Comparison of ENCODE assay signal across 12 cellular contexts in the genomic region with DNA sequence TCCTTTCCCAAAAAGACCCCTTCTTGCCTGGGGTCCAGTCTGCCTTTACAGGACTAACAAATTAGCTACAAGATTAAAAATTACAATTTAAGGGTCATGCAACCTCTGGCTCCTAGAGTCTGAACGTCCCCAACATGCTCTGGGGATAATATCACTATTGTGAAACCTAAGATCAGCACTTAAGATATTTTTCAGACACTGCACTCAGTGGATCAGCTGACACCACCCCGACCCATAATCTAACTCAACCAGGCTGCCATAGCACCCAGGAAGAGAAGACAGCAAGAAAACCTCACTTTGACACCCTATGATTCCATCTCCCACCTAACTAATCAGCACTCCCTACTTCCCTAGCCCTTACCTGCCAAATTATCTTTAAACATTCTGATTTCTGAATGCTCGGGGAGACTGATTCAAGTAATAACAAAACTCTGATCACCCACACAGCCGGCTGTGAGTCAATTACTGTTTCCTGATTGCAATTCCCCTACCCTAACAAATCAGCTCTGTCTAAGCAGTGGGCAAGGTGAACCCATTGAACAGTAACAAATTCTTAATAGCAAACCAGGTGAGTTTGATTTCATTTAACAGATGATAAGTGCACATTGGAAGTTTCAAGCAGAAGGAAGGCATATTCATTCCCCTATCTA. TPM values are rescaled to one million over a fixed set of nuclear protein-coding genes. Genes with fewer than 3 reads are reported as not detected.
DNase-seq lines count a peak whose midpoint lies in the region; ATAC-seq lines count a peak whose summit lies in the region.
"Not testable (repeated sequence)": the region's sequence is repeated elsewhere in the genome, so short reads cannot be mapped to it uniquely, and the experiment has no call there.
"Had no signal": no experiment of that assay in that cellular context is flagged by ENCODE, and none has a peak within 500 bp of the region (broad histone marks: within the 10 kb centered on the region; RNA-seq: fewer than 3 reads in every experiment).

No MANE protein-coding gene starts in this region.

- H3K36me3 Mint-ChIP-seq in activated CD4-positive, alpha-beta memory T cell treated with anti-CD3 and anti-CD28 coated beads, Interleukin-2, amount 10 ng/mL, durations not matched to agents 7 days and 5 days (ENCODE audit: low read depth); activated T-cell treated with anti-CD3 and anti-CD28 coated beads, Interleukin-2, amount 50 U/mL, for 72 hours (ENCODE audit: insufficient read depth in 2 of 2); activated naive CD8-positive, alpha-beta T cell treated with anti-CD3 and anti-CD28 coated beads, Interleukin-2, amount 50 U/mL, for 24 hours (ENCODE audit: low read depth): not testable (repeated sequence)

- DNase-seq in activated CD4-positive, alpha-beta memory T cell treated with anti-CD3 and anti-CD28 coated beads, Interleukin-2, amount 10 ng/mL, durations not matched to agents 7 days and 5 days, result peak; percentile 36
- peak; percentile 37 for DNase-seq in activated T-cell treated with anti-CD3 and anti-CD28 coated beads, Interleukin-2, amount 50 U/mL, for 72 hours
- DNase-seq in activated naive CD8-positive, alpha-beta T cell treated with anti-CD3 and anti-CD28 coated beads, Interleukin-2, amount 50 U/mL, for 24 hours, result not testable (repeated sequence)
- DNase-seq in stimulated activated CD4-positive, alpha-beta T cell treated with anti-CD3 and anti-CD28 coated beads, Interleukin-15, amount 100 ng/mL, for 24 hours, result peak; percentile 57
- DNase-seq in stimulated activated CD8-positive, alpha-beta memory T cell treated with anti-CD3 and anti-CD28 coated beads, Interleukin-4, amount 100 ng/mL, for 48 hours, result peak; percentile 41

- not testable (repeated sequence) for H3K4me3 Mint-ChIP-seq in activated CD4-positive, alpha-beta memory T cell treated with anti-CD3 and anti-CD28 coated beads, Interleukin-2, amount 10 ng/mL, durations not matched to agents 7 days and 5 days; activated naive CD8-positive, alpha-beta T cell treated with anti-CD3 and anti-CD28 coated beads, Interleukin-2, amount 50 U/mL, for 24 hours
- peak overlapping the region; percentile 25 to 65 for H3K4me3 Mint-ChIP-seq in activated T-cell treated with anti-CD3 and anti-CD28 coated beads, Interleukin-2, amount 50 U/mL, for 72 hours

- not testable (repeated sequence) for H3K9me3 Mint-ChIP-seq in activated CD4-positive, alpha-beta memory T cell treated with anti-CD3 and anti-CD28 coated beads, Interleukin-2, amount 10 ng/mL, durations not matched to agents 7 days and 5 days; activated T-cell treated with anti-CD3 and anti-CD28 coated beads, Interleukin-2, amount 50 U/mL, for 72 hours; activated naive CD8-positive, alpha-beta T cell treated with anti-CD3 and anti-CD28 coated beads, Interleukin-2, amount 50 U/mL, for 24 hours

- ATAC-seq in GM18502 (IDR thresholded peaks at IDR 0.05; ENCODE audit: poor library complexity, unreplicated experiment) (peak; percentile 44), HG02870 (IDR thresholded peaks at IDR 0.05; ENCODE audit: unreplicated experiment) (peak; percentile 73), HG03565 (IDR thresholded peaks at IDR 0.05; ENCODE audit: unreplicated experiment) (peak; percentile 76)
- ATAC-seq in activated T-cell treated with anti-CD3 and anti-CD28 coated beads, Interleukin-2, amount 50 U/mL, for 72 hours (replicated peaks in 1 of 2), result peak; percentile 92 to 98
- ATAC-seq in activated naive CD8-positive, alpha-beta T cell treated with anti-CD3 and anti-CD28 coated beads, Interleukin-2, amount 50 U/mL, for 24 hours, result peak; percentile 80

- H3K27me3 Mint-ChIP-seq in activated CD4-positive, alpha-beta memory T cell treated with anti-CD3 and anti-CD28 coated beads, Interleukin-2, amount 10 ng/mL, durations not matched to agents 7 days and 5 days; activated naive CD8-positive, alpha-beta T cell treated with anti-CD3 and anti-CD28 coated beads, Interleukin-2, amount 50 U/mL, for 24 hours: not testable (repeated sequence)
- peaks cover 29% of the 10 kb centered on the region for H3K27me3 Mint-ChIP-seq in activated T-cell treated with anti-CD3 and anti-CD28 coated beads, Interleukin-2, amount 50 U/mL, for 72 hours (ENCODE audit: low read depth)

- CTCF ChIA-PET in activated CD4-positive, alpha-beta memory T cell treated with anti-CD3 and anti-CD28 coated beads, Interleukin-2, amount 10 ng/mL, durations not matched to agents 7 days and 5 days (lab: Charles Lee), result not testable (repeated sequence)

- H3K4me1 Mint-ChIP-seq in activated CD4-positive, alpha-beta memory T cell treated with anti-CD3 and anti-CD28 coated beads, Interleukin-2, amount 10 ng/mL, durations not matched to agents 7 days and 5 days, result peaks cover 31% of the 10 kb centered on the region
- peaks cover 26% of the 10 kb centered on the region for H3K4me1 Mint-ChIP-seq in activated T-cell treated with anti-CD3 and anti-CD28 coated beads, Interleukin-2, amount 50 U/mL, for 72 hours (ENCODE audit: low read depth)
- H3K4me1 Mint-ChIP-seq in activated naive CD8-positive, alpha-beta T cell treated with anti-CD3 and anti-CD28 coated beads, Interleukin-2, amount 50 U/mL, for 24 hours, result peaks cover 21% of the 10 kb centered on the region

- H3K27ac Mint-ChIP-seq in activated CD4-positive, alpha-beta memory T cell treated with anti-CD3 and anti-CD28 coated beads, Interleukin-2, amount 10 ng/mL, durations not matched to agents 7 days and 5 days, result peak overlapping the region; percentile 2
- not testable (repeated sequence) for H3K27ac Mint-ChIP-seq in activated T-cell treated with anti-CD3 and anti-CD28 coated beads, Interleukin-2, amount 50 U/mL, for 72 hours; activated naive CD8-positive, alpha-beta T cell treated with anti-CD3 and anti-CD28 coated beads, Interleukin-2, amount 50 U/mL, for 24 hours

- POLR2A ChIA-PET in activated CD4-positive, alpha-beta memory T cell treated with anti-CD3 and anti-CD28 coated beads, Interleukin-2, amount 10 ng/mL, durations not matched to agents 7 days and 5 days (lab: Charles Lee), result interaction anchor here (1.8 kb wide), 1 partner anchor 24 kb away, joined by 7 read pairs; no protein-coding TSS in a partner anchor

RNA-seq across cellular contexts. Expression of a gene that starts 32.1 kb away (rescaled TPM):
- 100 to 1,000 TPM in 1 of 2 experiments, 10 to 100 TPM in 1; 98.1 to 101 TPM for total RNA-seq in activated CD4-positive, alpha-beta memory T cell treated with anti-CD3 and anti-CD28 coated beads, Interleukin-2, amount 10 ng/mL, durations not matched to agents 7 days and 5 days
- 10 to 100 TPM in 1 of 2 donors, 1 to 10 TPM in 1; 8.0 to 10.8 TPM for total RNA-seq in activated T-cell treated with anti-CD3 and anti-CD28 coated beads, Interleukin-2, amount 50 U/mL, for 72 hours
- total RNA-seq: G401 had no signal

RNA-seq across cellular contexts. Expression of a gene that starts 42.3 kb away (rescaled TPM):
- total RNA-seq in activated CD4-positive, alpha-beta memory T cell treated with anti-CD3 and anti-CD28 coated beads, Interleukin-2, amount 10 ng/mL, durations not matched to agents 7 days and 5 days, result 100 to 1,000 TPM; 130 to 132 TPM
- 10 to 100 TPM; 20.4 to 23.9 TPM for total RNA-seq in activated T-cell treated with anti-CD3 and anti-CD28 coated beads, Interleukin-2, amount 50 U/mL, for 72 hours
- total RNA-seq: G401 had no signal

RNA-seq across cellular contexts. Expression of a gene that starts 54.3 kb away (rescaled TPM):
- under 1 TPM in 1 of 2 experiments, not detected in 1; 0.30 TPM for total RNA-seq in activated CD4-positive, alpha-beta memory T cell treated with anti-CD3 and anti-CD28 coated beads, Interleukin-2, amount 10 ng/mL, durations not matched to agents 7 days and 5 days
- total RNA-seq in activated T-cell treated with anti-CD3 and anti-CD28 coated beads, Interleukin-2, amount 50 U/mL, for 72 hours, result not detected
- total RNA-seq: A172, B cell, G401, Right ventricle myocardium superior had no signal

Comparison
In these comparisons a context has a peak if more than half of its experiments do, and no peak if none do; other contexts are left out.
1. ATAC-seq: peak in every context shown above with its lines; median percentile 95 in activated T-cell treated with anti-CD3 and anti-CD28 coated beads, Interleukin-2, amount 50 U/mL, for 72 hours; 80 in activated naive CD8-positive, alpha-beta T cell treated with anti-CD3 and anti-CD28 coated beads, Interleukin-2, amount 50 U/mL, for 24 hours; 76 in HG03565; 73 in HG02870; 44 in GM18502.
2. RNA of a gene that starts 32.1 kb away (total RNA-seq): 98.1 to 101 TPM in activated CD4-positive, alpha-beta memory T cell treated with anti-CD3 and anti-CD28 coated beads, Interleukin-2, amount 10 ng/mL, durations not matched to agents 7 days and 5 days; 8.0 to 10.8 TPM in activated T-cell treated with anti-CD3 and anti-CD28 coated beads, Interleukin-2, amount 50 U/mL, for 72 hours; every median in the first group is over 4 times any median in the second.
3. RNA of a gene that starts 42.3 kb away (total RNA-seq): 130 to 132 TPM in activated CD4-positive, alpha-beta memory T cell treated with anti-CD3 and anti-CD28 coated beads, Interleukin-2, amount 10 ng/mL, durations not matched to agents 7 days and 5 days; 20.4 to 23.9 TPM in activated T-cell treated with anti-CD3 and anti-CD28 coated beads, Interleukin-2, amount 50 U/mL, for 72 hours; every median in the first group is over 4 times any median in the second.